In genomic region chr17:41776262-41776900, GRCh38 we compare ENCODE assay signal across 1 cellular context.
TF ChIP-seq lines count a peak whose summit lies in the region.

No MANE protein-coding gene starts in this region.

TF ChIP-seq in WTC11, 78 proteins besides CTCF, POLR2A, EP300 and RAD21:
- TF ChIP-seq ZNF121 (CRISPR knock-in tag; IDR thresholded peaks at IDR 0.05), result peak; percentile 82
